ENCODE assay signal across 10 cellular contexts in the genomic region with DNA sequence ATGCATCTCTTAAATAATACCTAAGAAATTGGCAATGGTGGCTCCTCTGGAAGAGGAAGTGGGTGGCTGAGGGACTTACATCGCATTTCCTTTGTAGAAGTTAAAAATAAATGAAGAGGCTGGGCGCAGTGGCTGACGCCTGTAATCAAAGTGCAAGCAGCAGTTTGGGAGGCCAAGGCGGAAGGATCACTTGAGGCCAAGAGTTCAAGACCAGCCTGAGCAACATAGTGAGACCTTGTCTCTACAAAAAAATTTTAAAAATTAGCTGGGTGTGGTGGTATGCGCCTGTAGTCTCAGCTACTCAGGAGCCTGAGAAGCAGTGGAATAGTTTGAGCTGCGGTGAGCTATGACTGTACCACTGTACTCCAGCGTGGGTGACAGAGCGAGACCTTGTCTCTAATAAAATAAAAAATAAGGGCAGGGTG. TPM values are rescaled to one million over a fixed set of nuclear protein-coding genes. Genes with fewer than 3 reads are reported as not detected.
DNase-seq lines count a peak whose midpoint lies in the region; TF ChIP-seq lines count a peak whose summit lies in the region.
"Had no signal": no experiment of that assay in that cellular context is flagged by ENCODE, and none has a peak within 500 bp of the region (broad histone marks: within the 10 kb centered on the region; RNA-seq: fewer than 3 reads in every experiment).

No MANE protein-coding gene starts in this region.

- no peak overlapping the region for H2AFZ ChIP-seq in Karpas-422 (ENCODE audit: low read length)

- no peak overlapping the region for H3K27ac ChIP-seq in CD4-positive, alpha-beta memory T cell (ENCODE audit: low read depth, low read length)
- H3K27ac ChIP-seq in stomach (peak overlapping the region in 2 of 5 donors; percentile 20 to 68), Karpas-422 (ENCODE audit: low read length) (no peak overlapping the region)
- H3K27ac ChIP-seq: cardiac muscle cell had no signal

- H3K27me3 ChIP-seq in CD4-positive, alpha-beta memory T cell (ENCODE audit: insufficient read depth, low read length), result no peaks in the 10 kb centered on the region
- H3K27me3 ChIP-seq in stomach, result no peaks in the 10 kb centered on the region
- no peaks in the 10 kb centered on the region for H3K27me3 ChIP-seq in Karpas-422 (ENCODE audit: low read length)
- H3K27me3 ChIP-seq: cardiac muscle cell had no signal

- H3K4me1 ChIP-seq in CD4-positive, alpha-beta memory T cell (ENCODE audit: insufficient read depth, low read length), result peaks cover 49% of the 10 kb centered on the region
- H3K4me1 ChIP-seq in stomach (peaks cover 18 to 35% (median 27%) of the 10 kb centered on the region in 4 donors), Karpas-422 (ENCODE audit: low read length) (peaks cover 33% of the 10 kb centered on the region)

- H3K27ac Mint-ChIP-seq in CD4-positive, alpha-beta memory T cell, result peak overlapping the region; percentile 81 to 94 (median 91)

- no peaks in the 10 kb centered on the region for H3K27me3 Mint-ChIP-seq in CD4-positive, alpha-beta memory T cell

- CTCF ChIA-PET in CD4-positive, alpha-beta memory T cell (lab: Charles Lee; ENCODE audit: partially characterized antibody), result no interaction called here

- TF ChIP-seq POLR2A in stomach (IDR thresholded peaks at IDR 0.05), result no peak

- H3K79me2 ChIP-seq in Karpas-422 (ENCODE audit: low read length), result no peaks in the 10 kb centered on the region

- no peak overlapping the region for H3K4me3 ChIP-seq in CD4-positive, alpha-beta memory T cell (ENCODE audit: low read length in 2 of 2)
- H3K4me3 ChIP-seq in stomach (no peak overlapping the region), Karpas-422 (ENCODE audit: low read length) (no peak overlapping the region)
- H3K4me3 ChIP-seq: cardiac muscle cell had no signal

- 79 to 84% (median 81%) methylated on average over 8 of the region's 8 CpGs for WGBS in stomach, 5 donors

- no peak for TF ChIP-seq CTCF in stomach (IDR thresholded peaks at IDR 0.05)

- peaks cover 22 to 48% (median 34%) of the 10 kb centered on the region in 4 donors for H3K4me1 Mint-ChIP-seq in CD4-positive, alpha-beta memory T cell

- POLR2A ChIA-PET in CD4-positive, alpha-beta memory T cell (lab: Charles Lee; ENCODE audit: partially characterized antibody), result interaction anchor here (8.1 kb wide), 1 partner anchor 12 kb away, joined by 108 read pairs; a partner anchor contains a TSS

- no peak overlapping the region for H3K4me2 ChIP-seq in Karpas-422 (ENCODE audit: low read depth, low read length, poor library complexity, severe bottlenecking)

- peak overlapping the region in 6 of 8 donors; percentile 16 to 80 (median 52) for H3K4me3 Mint-ChIP-seq in CD4-positive, alpha-beta memory T cell

- H3K36me3 Mint-ChIP-seq in CD4-positive, alpha-beta memory T cell, result no peaks in the 10 kb centered on the region

- H3K9me3 Mint-ChIP-seq in CD4-positive, alpha-beta memory T cell, result no peaks in the 10 kb centered on the region

- no peaks in the 10 kb centered on the region for H4K20me1 ChIP-seq in Karpas-422 (ENCODE audit: insufficient read depth, low read depth, low read length)

- H3K9me3 ChIP-seq in CD4-positive, alpha-beta memory T cell (ENCODE audit: control insufficient read depth in 1 of 2, low read length in 2 of 2), result no peaks in the 10 kb centered on the region
- H3K9me3 ChIP-seq in stomach (no peaks in the 10 kb centered on the region), Karpas-422 (ENCODE audit: low read length) (no peaks in the 10 kb centered on the region)

- intact Hi-C loops in CD4-positive, alpha-beta memory T cell (cut with micrococcal nuclease), result no loop called here
- intact Hi-C loops in stomach (cut with DNase I; ENCODE audit: low total_unique reads), result no loop called here

- peak; percentile 55 to 73 (median 70) for DNase-seq in CD4-positive, alpha-beta memory T cell
- peak; percentile 82 for DNase-seq in NOMO-1 treated with dmso at 0.1 percent for 144 hours (lab: John Stamatoyannopoulos, UW; ENCODE audit: unreplicated experiment)
- peak; percentile 34 for DNase-seq in activated CD8-positive, alpha-beta memory T cell treated with anti-CD3 and anti-CD28 coated beads, Interleukin-2, amount 50 U/mL, for 4 hours
- peak; percentile 54 for DNase-seq in medulla oblongata (ENCODE audit: extremely low spot score)
- DNase-seq in stomach, result no peak
- DNase-seq in dermis blood vessel endothelial cell, result no peak
- DNase-seq in Karpas-422, result no peak
- no peak for DNase-seq in SW480 (ENCODE audit: low spot score)
- DNase-seq: NCI-H1092 had no signal

- no peaks in the 10 kb centered on the region for H3K36me3 ChIP-seq in CD4-positive, alpha-beta memory T cell (ENCODE audit: insufficient read depth, low read length)
- H3K36me3 ChIP-seq in stomach (no peaks in the 10 kb centered on the region), Karpas-422 (ENCODE audit: insufficient read depth, low read length) (no peaks in the 10 kb centered on the region)
- H3K36me3 ChIP-seq: cardiac muscle cell had no signal

- no peaks in the 10 kb centered on the region for H3K9me2 ChIP-seq in Karpas-422 (replicated peaks; ENCODE audit: insufficient read depth, low read length)

- H3K9ac ChIP-seq in Karpas-422 (ENCODE audit: low read length), result no peak overlapping the region

- TF ChIP-seq EP300 in stomach (IDR thresholded peaks at IDR 0.05), result no peak

RNA-seq across cellular contexts. Expression of a gene that starts 12.2 kb away (rescaled TPM):
- 10 to 100 TPM; 69.0 to 74.7 TPM for total RNA-seq in CD4-positive, alpha-beta memory T cell
- 10 to 100 TPM in 1 of 2 donors, 1 to 10 TPM in 1; 7.0 to 23.4 TPM for polyA plus RNA-seq in CD4-positive, alpha-beta memory T cell
- total RNA-seq in stomach (10 to 100 TPM in 4 of 5 donors, 1 to 10 TPM in 1; 8.7 to 60.8 (median 27.7) TPM), dermis blood vessel endothelial cell (35.1 and 47.9 TPM in 2 replicates)
- 1 to 10 TPM; 4.1 to 8.2 (median 4.3) TPM for polyA plus RNA-seq in stomach
- total RNA-seq in Karpas-422 (2014; rRNA removed; shearing (Covaris generic); ENCODE audit: low replicate concordance), result 67.2 and 90.0 TPM in 2 replicates

Comparison
In these comparisons a context has a peak if more than half of its experiments do, and no peak if none do; other contexts are left out.
1. DNase-seq: peak in CD4-positive, alpha-beta memory T cell (5 of 5), NOMO-1 treated with dmso at 0.1 percent for 144 hours (single experiment), activated CD8-positive, alpha-beta memory T cell treated with anti-CD3 and anti-CD28 coated beads, Interleukin-2, amount 50 U/mL, for 4 hours (single experiment) and medulla oblongata (single experiment); none in stomach (single experiment), dermis blood vessel endothelial cell (single experiment), Karpas-422 (single experiment) and SW480 (single experiment).